Comparison of ENCODE assay signal across 24 cellular contexts in genomic region chr5:91906494-91906893, GRCh38.
DNase-seq lines count a peak whose midpoint lies in the region; ATAC-seq, FAIRE-seq and TF ChIP-seq lines count a peak whose summit lies in the region.
"Had no signal": no experiment of that assay in that cellular context is flagged by ENCODE, and none has a peak within 500 bp of the region (broad histone marks: within the 10 kb centered on the region; RNA-seq: fewer than 3 reads in every experiment).

No MANE protein-coding gene starts in this region.

- peak in 1 of 2 experiments; percentile 47; a peak in 1 of 5 replicates for TF ChIP-seq EP300 in A549 (IDR thresholded peaks at IDR 0.05)

- no peak for TF ChIP-seq CTCF in A549 (IDR thresholded peaks at IDR 0.05)
- no peak for TF ChIP-seq CTCF in endothelial cell (IDR thresholded peaks at IDR 0.05; ENCODE audit: unreplicated experiment)
- no peak for TF ChIP-seq CTCF in neural progenitor cell (IDR thresholded peaks at IDR 0.05)

- no peak for FAIRE-seq in A549 (lab: Jason Lieb, UNC)
- FAIRE-seq: A204.1, D721Med, GM12878 had no signal

- intact Hi-C loops in activated CD4-positive, alpha-beta memory T cell treated with anti-CD3 and anti-CD28 coated beads for 36 hours (cut with micrococcal nuclease) = no loop called here

- H3K27me3 ChIP-seq in neural progenitor cell = no peaks in the 10 kb centered on the region
- H3K27me3 ChIP-seq: BE2C; BLaER1 treated with 17β-estradiol and CSF1 and Interleukin-3, amounts not matched to agents 10 nM and 100 nM had no signal

- H3K9me3 ChIP-seq in A549 (no peaks in the 10 kb centered on the region), neural progenitor cell (ENCODE audit: low read depth) (no peaks in the 10 kb centered on the region)
- H3K9me3 ChIP-seq: BE2C; BLaER1 treated with 17β-estradiol and CSF1 and Interleukin-3, amounts not matched to agents 10 nM and 100 nM had no signal

- H3K27me3 Mint-ChIP-seq in endothelial cell (ENCODE audit: unreplicated experiment) = no peaks in the 10 kb centered on the region
- peaks cover 4% of the 10 kb centered on the region for H3K27me3 Mint-ChIP-seq in neural progenitor cell (ENCODE audit: insufficient read depth, low read depth)
- H3K27me3 Mint-ChIP-seq in activated CD4-positive, alpha-beta memory T cell treated with anti-CD3 and anti-CD28 coated beads for 36 hours = no peaks in the 10 kb centered on the region
- H3K27me3 Mint-ChIP-seq: CD4-positive, alpha-beta T cell; CD8-positive, alpha-beta memory T cell had no signal

- TF ChIP-seq POLR2A in A549 (IDR thresholded peaks at IDR 0.05; ENCODE audit: low read length) = no peak

- H3K36me3 Mint-ChIP-seq in endothelial cell (ENCODE audit: low read depth, unreplicated experiment) (no peaks in the 10 kb centered on the region), neural progenitor cell (no peaks in the 10 kb centered on the region)
- no peaks in the 10 kb centered on the region for H3K36me3 Mint-ChIP-seq in activated CD4-positive, alpha-beta memory T cell treated with anti-CD3 and anti-CD28 coated beads for 36 hours
- H3K36me3 Mint-ChIP-seq: CD14-positive monocyte; CD8-positive, alpha-beta memory T cell had no signal

- H3K4me1 ChIP-seq in A549 = peaks cover 24% of the 10 kb centered on the region; the same call in 2 of the 3 replicates
- H3K4me1 ChIP-seq in neural progenitor cell = peaks cover 6% of the 10 kb centered on the region
- H3K4me1 ChIP-seq: BE2C; BLaER1 treated with 17β-estradiol and CSF1 and Interleukin-3, amounts not matched to agents 10 nM and 100 nM had no signal

- peak overlapping the region; percentile 58 for H3K4me2 ChIP-seq in A549
- H3K4me2 ChIP-seq in neural progenitor cell = no peak overlapping the region
- H3K4me2 ChIP-seq: BLaER1 treated with 17β-estradiol and CSF1 and Interleukin-3, amounts not matched to agents 10 nM and 100 nM; GM23338 had no signal

- TF ChIP-seq RAD21 in A549 (conservative IDR thresholded peaks at IDR 0.05 in 1 of 2, IDR thresholded peaks at IDR 0.05 in 1 of 2) = 0 out of 5 replicates have a peak, but pooled peaks of 1 of the 2 experiments have one; percentile 29

- H3K9me3 Mint-ChIP-seq in endothelial cell (ENCODE audit: unreplicated experiment) (no peaks in the 10 kb centered on the region), neural progenitor cell (peaks cover 2% of the 10 kb centered on the region)
- no peaks in the 10 kb centered on the region for H3K9me3 Mint-ChIP-seq in activated CD4-positive, alpha-beta memory T cell treated with anti-CD3 and anti-CD28 coated beads for 36 hours
- H3K9me3 Mint-ChIP-seq: CD4-positive, alpha-beta T cell; GM23338; H9 had no signal

- H3K4me3 ChIP-seq in A549 (no peak overlapping the region), neural progenitor cell (no peak overlapping the region)
- H3K4me3 ChIP-seq: BLaER1 treated with 17β-estradiol and CSF1 and Interleukin-3, amounts not matched to agents 10 nM and 100 nM; GM12878; GM23338 had no signal

- no peak overlapping the region for H3K9ac ChIP-seq in neural progenitor cell
- H3K9ac ChIP-seq: BLaER1 treated with 17β-estradiol and CSF1 and Interleukin-3, amounts not matched to agents 10 nM and 100 nM had no signal

- WGBS in A549 (ENCODE audit: missing lambda C conversion rate) = 46% methylated on average over 1 of the region's 1 CpG

- POLR2A ChIA-PET in A549 (lab: Yijun Ruan, JAX) = interaction anchor here (0.8 kb wide), 1 partner anchor 64 kb away, joined by 3 read pairs; no protein-coding TSS in a partner anchor
- POLR2A ChIA-PET in activated CD4-positive, alpha-beta memory T cell treated with anti-CD3 and anti-CD28 coated beads for 36 hours (lab: Charles Lee) = no interaction called here

- no peaks in the 10 kb centered on the region for H3F3A ChIP-seq in neural progenitor cell (ENCODE audit: low read depth)

- ATAC-seq in A549 (peak in 1 of 2 experiments; percentile 61; a peak in 3 of 6 replicates), HG02981 (IDR thresholded peaks at IDR 0.05; ENCODE audit: unreplicated experiment) (no peak)
- ATAC-seq: GM12878, GM23338, HCT116 had no signal

- H3K27ac Mint-ChIP-seq in endothelial cell (ENCODE audit: unreplicated experiment) = peak overlapping the region; percentile 37
- H3K27ac Mint-ChIP-seq in neural progenitor cell = no peak overlapping the region
- no peak overlapping the region for H3K27ac Mint-ChIP-seq in activated CD4-positive, alpha-beta memory T cell treated with anti-CD3 and anti-CD28 coated beads for 36 hours
- H3K27ac Mint-ChIP-seq: CD4-positive, alpha-beta T cell; CD8-positive, alpha-beta memory T cell; GM23338 had no signal

- H3K79me2 ChIP-seq in neural progenitor cell (ENCODE audit: low read depth) = no peaks in the 10 kb centered on the region

- H3K4me3 Mint-ChIP-seq in endothelial cell (ENCODE audit: unreplicated experiment) (no peak overlapping the region), neural progenitor cell (no peak overlapping the region)
- H3K4me3 Mint-ChIP-seq in activated CD4-positive, alpha-beta memory T cell treated with anti-CD3 and anti-CD28 coated beads for 36 hours = no peak overlapping the region
- H3K4me3 Mint-ChIP-seq: CD14-positive monocyte; CD4-positive, alpha-beta T cell; CD8-positive, alpha-beta memory T cell; GM23338; H9 had no signal

- DNase-seq in A549 (ENCODE audit: low read depth in 1 of 2, low spot score in 1 of 2) (peak in 1 of 2 experiments; percentile 53), endothelial cell (ENCODE audit: low spot score) (no peak), neural progenitor cell (ENCODE audit: low spot score) (no peak), NCI-H187 (lab: John Stamatoyannopoulos, UW) (no peak)
- no peak for DNase-seq in activated CD4-positive, alpha-beta memory T cell treated with anti-CD3 and anti-CD28 coated beads for 36 hours
- DNase-seq: ACHN; AML-193; BE2C; CD4-positive, alpha-beta T cell; CD8-positive, alpha-beta memory T cell; DMS 273 treated with DMSO at 0.1 percent for 48 hours; DMS79; EL; GDM1; H9 had no signal

- no peaks in the 10 kb centered on the region for H3K36me3 ChIP-seq in neural progenitor cell
- H3K36me3 ChIP-seq: BE2C; BLaER1 treated with 17β-estradiol and CSF1 and Interleukin-3, amounts not matched to agents 10 nM and 100 nM had no signal

- H3K4me1 Mint-ChIP-seq in endothelial cell (ENCODE audit: unreplicated experiment) (peaks cover 27% of the 10 kb centered on the region), neural progenitor cell (no peaks in the 10 kb centered on the region)
- no peaks in the 10 kb centered on the region for H3K4me1 Mint-ChIP-seq in activated CD4-positive, alpha-beta memory T cell treated with anti-CD3 and anti-CD28 coated beads for 36 hours (ENCODE audit: low read depth)
- H3K4me1 Mint-ChIP-seq: CD14-positive monocyte; CD8-positive, alpha-beta memory T cell had no signal

- CTCF ChIA-PET in A549 (lab: Yijun Ruan, JAX) = no interaction called here
- CTCF ChIA-PET in activated CD4-positive, alpha-beta memory T cell treated with anti-CD3 and anti-CD28 coated beads for 36 hours (lab: Charles Lee) = no interaction called here

- H2AFZ ChIP-seq in neural progenitor cell (replicated peaks) = peak overlapping the region; percentile 60
- H2AFZ ChIP-seq: GM23338 had no signal

- no peaks in the 10 kb centered on the region for H4K20me1 ChIP-seq in neural progenitor cell (ENCODE audit: low read depth)
- H4K20me1 ChIP-seq: BLaER1 treated with 17β-estradiol and CSF1 and Interleukin-3, amounts not matched to agents 10 nM and 100 nM had no signal

- H3K27ac ChIP-seq in A549 (peak overlapping the region; percentile 33 to 66; a peak in 5 of 6 replicates), neural progenitor cell (no peak overlapping the region)
- H3K27ac ChIP-seq: 22Rv1; BLaER1 treated with 17β-estradiol and CSF1 and Interleukin-3, amounts not matched to agents 10 nM and 100 nM had no signal

TF ChIP-seq in A549, 52 proteins besides CTCF, POLR2A, EP300 and RAD21 (continues in another document):
- TF ChIP-seq RCOR1 (IDR thresholded peaks at IDR 0.05; ENCODE audit: low read depth, low read length) (no peak), REST (IDR thresholded peaks at IDR 0.05) (no peak), GATA3 (IDR thresholded peaks at IDR 0.05; ENCODE audit: borderline replicate concordance) (peak; percentile 49; the same call in 1 of the 2 replicates), HOXB5 (CRISPR knock-in tag; IDR thresholded peaks at IDR 0.05) (no peak), BCL3 (IDR thresholded peaks at IDR 0.05) (no peak), CHD2 (IDR thresholded peaks at IDR 0.05; ENCODE audit: low read length, partially characterized antibody) (no peak), CEBPB (IDR thresholded peaks at IDR 0.05) (peak in 1 of 2 experiments; percentile 59; a peak in 1 of 4 replicates)
